ENCODE assay signal across 12 cellular contexts in the genomic region with DNA sequence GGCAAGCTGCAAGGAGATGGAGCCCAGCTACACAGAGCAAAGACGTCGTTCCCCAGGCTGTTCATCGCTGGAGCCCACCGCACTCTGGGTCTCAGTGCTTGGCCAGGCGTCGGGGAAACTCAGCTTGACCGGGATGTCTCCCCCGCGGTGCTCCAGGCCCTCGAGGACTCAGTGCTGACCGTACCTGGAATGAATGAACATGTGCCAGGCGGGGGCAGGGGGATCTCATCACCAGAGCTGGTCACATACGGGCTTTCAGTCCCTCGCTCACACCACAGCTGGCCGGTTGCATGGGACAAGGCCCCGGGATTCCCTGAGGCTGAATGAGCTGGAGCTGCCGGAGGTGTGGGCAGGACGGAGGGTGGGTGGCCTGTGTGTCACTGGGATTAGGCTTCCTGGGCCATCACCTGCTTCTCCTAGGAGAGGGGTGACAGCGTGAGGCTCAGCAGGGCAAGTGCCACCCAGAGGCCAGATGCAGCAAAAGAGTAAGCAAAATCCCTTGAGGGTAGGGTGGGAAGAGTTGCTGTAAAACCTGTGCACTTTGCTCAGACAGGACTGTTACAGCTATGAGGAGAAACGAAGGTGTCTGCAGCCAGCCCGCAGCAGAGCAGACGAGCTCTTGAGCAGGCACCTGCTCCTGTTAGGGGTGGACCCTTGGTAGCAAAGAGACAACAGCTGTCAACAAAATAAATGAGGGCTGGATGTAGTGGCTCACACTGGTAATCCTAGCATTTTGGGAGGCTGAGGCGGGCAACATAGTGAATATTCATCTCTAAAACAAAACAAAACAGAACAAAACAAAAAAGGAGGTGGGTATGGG.
DNase-seq lines count a peak whose midpoint lies in the region; ATAC-seq and TF ChIP-seq lines count a peak whose summit lies in the region.
"Had no signal": no experiment of that assay in that cellular context is flagged by ENCODE, and none has a peak within 500 bp of the region (broad histone marks: within the 10 kb centered on the region; RNA-seq: fewer than 3 reads in every experiment).

No MANE protein-coding gene starts in this region.

- DNase-seq in BE2C (no peak), DMS79 treated with DMSO at 0.1 percent for 48 hours (lab: John Stamatoyannopoulos, UW) (peak; percentile 44), NCI-H1694 treated with DMSO at 0.1 percent for 48 hours (lab: John Stamatoyannopoulos, UW) (peak; percentile 53), SHP77 treated with DMSO at 0.1 percent for 48 hours (lab: John Stamatoyannopoulos, UW) (peak; percentile 75), dedifferentiated amniotic fluid mesenchymal stem cell (ENCODE audit: extremely low spot score) (no peak), left ventricle myocardium inferior (no peak)
- DNase-seq: activated T-cell treated with anti-CD3 and anti-CD28 coated beads for 4 hours, small intestine had no signal

- no peak for ATAC-seq in GM18511 (IDR thresholded peaks at IDR 0.05; ENCODE audit: unreplicated experiment)
- no peak for ATAC-seq in HG02642 (IDR thresholded peaks at IDR 0.05; ENCODE audit: poor library complexity, unreplicated experiment)
- ATAC-seq: activated CD4-positive, CD25-positive, alpha-beta regulatory T cell treated with anti-CD3 and anti-CD28 coated beads, Interleukin-2, amount 50 U/mL, for 24 hours had no signal

- H3K27me3 ChIP-seq in BE2C (no peaks in the 10 kb centered on the region), left ventricle myocardium inferior (ENCODE audit: low read depth) (peaks cover 100% of the 10 kb centered on the region)
- H3K27me3 ChIP-seq: BLaER1 had no signal

- no peaks in the 10 kb centered on the region for H3K9me3 ChIP-seq in BE2C
- H3K9me3 ChIP-seq in left ventricle myocardium inferior (replicated peaks) = no peaks in the 10 kb centered on the region
- H3K9me3 ChIP-seq: BLaER1 had no signal

- intact Hi-C loops in left ventricle myocardium inferior (cut with micrococcal nuclease) = no loop called here

- TF ChIP-seq CTCF in BE2C (IDR thresholded peaks at IDR 0.05; ENCODE audit: low read depth, low read length) = peak; percentile 31; the same call in 1 of the 2 replicates
- TF ChIP-seq CTCF in left ventricle myocardium inferior (IDR thresholded peaks at IDR 0.05; ENCODE audit: borderline replicate concordance) = no peak

- H3K27ac ChIP-seq in left ventricle myocardium inferior (replicated peaks) = no peak overlapping the region
- H3K27ac ChIP-seq: BLaER1 had no signal

- H3K4me1 ChIP-seq in BE2C (peaks cover 5% of the 10 kb centered on the region), left ventricle myocardium inferior (no peaks in the 10 kb centered on the region)
- H3K4me1 ChIP-seq: BLaER1 had no signal

- H3K4me3 ChIP-seq in BE2C (ENCODE audit: low read depth, low read length) (no peak overlapping the region), left ventricle myocardium inferior (no peak overlapping the region)
- H3K4me3 ChIP-seq: BLaER1 had no signal

- H3K36me3 ChIP-seq in BE2C = no peaks in the 10 kb centered on the region
- no peaks in the 10 kb centered on the region for H3K36me3 ChIP-seq in left ventricle myocardium inferior
- H3K36me3 ChIP-seq: BLaER1 had no signal

Comparison
In these comparisons a context has a peak if more than half of its experiments do, and no peak if none do; other contexts are left out.
1. DNase-seq: peak in DMS79 treated with DMSO at 0.1 percent for 48 hours (single experiment), NCI-H1694 treated with DMSO at 0.1 percent for 48 hours (single experiment) and SHP77 treated with DMSO at 0.1 percent for 48 hours (single experiment); none in BE2C (single experiment), dedifferentiated amniotic fluid mesenchymal stem cell (single experiment) and left ventricle myocardium inferior (single experiment).